In genomic region chr2:111850646-111851045, GRCh38 we compare ENCODE assay signal across 8 cellular contexts. TPM values are rescaled to one million over a fixed set of nuclear protein-coding genes. Genes with fewer than 3 reads are reported as not detected.
DNase-seq lines count a peak whose midpoint lies in the region; ATAC-seq and TF ChIP-seq lines count a peak whose summit lies in the region.
"Not testable (repeated sequence)": the region's sequence is repeated elsewhere in the genome, so short reads cannot be mapped to it uniquely, and the experiment has no call there.

No MANE protein-coding gene starts in this region.

- ATAC-seq in activated CD8-positive, alpha-beta memory T cell treated with anti-CD3 and anti-CD28 coated beads, Interleukin-2, amount 10 ng/mL, durations not matched to agents 7 days and 5 days = not testable (repeated sequence)
- peak; percentile 83 for ATAC-seq in upper lobe of right lung

- not testable (repeated sequence) for H2AFZ ChIP-seq in hepatocyte, parathyroid adenoma

- not testable (repeated sequence) for H3K36me3 ChIP-seq in hepatocyte (replicated peaks; ENCODE audit: insufficient read depth, low read depth); parathyroid adenoma (ENCODE audit: control insufficient read depth, insufficient read depth, low read length)
- peaks cover 11% of the 10 kb centered on the region for H3K36me3 ChIP-seq in upper lobe of right lung

- H3K4me1 Mint-ChIP-seq in activated CD8-positive, alpha-beta memory T cell treated with anti-CD3 and anti-CD28 coated beads, Interleukin-2, amount 10 ng/mL, durations not matched to agents 7 days and 5 days = not testable (repeated sequence)

- H3K36me3 Mint-ChIP-seq in activated CD8-positive, alpha-beta memory T cell treated with anti-CD3 and anti-CD28 coated beads, Interleukin-2, amount 10 ng/mL, durations not matched to agents 7 days and 5 days = peaks cover 17% of the 10 kb centered on the region

- intact Hi-C loops in dorsolateral prefrontal cortex (cut with DNase I); upper lobe of right lung (cut with DNase I): not testable (repeated sequence)

- H3K4me3 Mint-ChIP-seq in activated CD8-positive, alpha-beta memory T cell treated with anti-CD3 and anti-CD28 coated beads, Interleukin-2, amount 10 ng/mL, durations not matched to agents 7 days and 5 days = not testable (repeated sequence)

- WGBS in hepatocyte (ENCODE audit: low lambda C conversion rate, missing lambda C conversion rate) = 13% methylated on average over 4 of the region's 4 CpGs

- H3K4me2 ChIP-seq in hepatocyte; parathyroid adenoma (ENCODE audit: low read length): not testable (repeated sequence)

- not testable (repeated sequence) for H3K79me2 ChIP-seq in hepatocyte, parathyroid adenoma

- not testable (repeated sequence) for H3K27ac Mint-ChIP-seq in activated CD8-positive, alpha-beta memory T cell treated with anti-CD3 and anti-CD28 coated beads, Interleukin-2, amount 10 ng/mL, durations not matched to agents 7 days and 5 days

- H3K4me1 ChIP-seq in hepatocyte (ENCODE audit: insufficient read depth); parathyroid adenoma; upper lobe of right lung: not testable (repeated sequence)

- not testable (repeated sequence) for H3K27me3 ChIP-seq in dorsolateral prefrontal cortex; hepatocyte; parathyroid adenoma (ENCODE audit: control insufficient read depth, insufficient read depth, low read length); upper lobe of right lung

- not testable (repeated sequence) for H3K27me3 Mint-ChIP-seq in activated CD8-positive, alpha-beta memory T cell treated with anti-CD3 and anti-CD28 coated beads, Interleukin-2, amount 10 ng/mL, durations not matched to agents 7 days and 5 days

- not testable (repeated sequence) for H3K27ac ChIP-seq in dorsolateral prefrontal cortex, hepatocyte, parathyroid adenoma, upper lobe of right lung

- DNase-seq in DMS79 (lab: John Stamatoyannopoulos, UW) (peak; percentile 2), M059J (ENCODE audit: low read depth) (peak; percentile 18), RPMI7951 (ENCODE audit: low read depth) (peak; percentile 15), dorsolateral prefrontal cortex (peak in 1 of 10 donors; percentile 25), hepatocyte (ENCODE audit: low spot score) (peak; percentile 55)
- DNase-seq in activated CD8-positive, alpha-beta memory T cell treated with anti-CD3 and anti-CD28 coated beads, Interleukin-2, amount 10 ng/mL, durations not matched to agents 7 days and 5 days = peak; percentile 51
- DNase-seq in upper lobe of right lung = not testable (repeated sequence)

- H4K20me1 ChIP-seq in hepatocyte (ENCODE audit: insufficient read depth, poor library complexity, severe bottlenecking) = not testable (repeated sequence)

- not testable (repeated sequence) for H3K9me3 Mint-ChIP-seq in activated CD8-positive, alpha-beta memory T cell treated with anti-CD3 and anti-CD28 coated beads, Interleukin-2, amount 10 ng/mL, durations not matched to agents 7 days and 5 days (ENCODE audit: low read depth)

- H3K4me3 ChIP-seq in dorsolateral prefrontal cortex; hepatocyte; parathyroid adenoma (ENCODE audit: low read depth, low read length); upper lobe of right lung: not testable (repeated sequence)

- H3K9me2 ChIP-seq in hepatocyte (replicated peaks; ENCODE audit: insufficient read depth) = not testable (repeated sequence)

- not testable (repeated sequence) for H3K9ac ChIP-seq in parathyroid adenoma

- TF ChIP-seq CTCF in dorsolateral prefrontal cortex (IDR thresholded peaks at IDR 0.05 in 54 of 56, conservative IDR thresholded peaks at IDR 0.05 in 2 of 56; ENCODE audit: low read depth in 1 of 56, partially characterized antibody in 56 of 56) (peak in 51 of 56 donors; percentile 11 to 54 (median 40)), hepatocyte (IDR thresholded peaks at IDR 0.05; ENCODE audit: poor library complexity) (peak; percentile 49), parathyroid adenoma (IDR thresholded peaks at IDR 0.05) (peak; percentile 38), upper lobe of right lung (IDR thresholded peaks at IDR 0.05) (peak; percentile 51)

- CTCF ChIA-PET in activated CD8-positive, alpha-beta memory T cell treated with anti-CD3 and anti-CD28 coated beads, Interleukin-2, amount 10 ng/mL, durations not matched to agents 7 days and 5 days (lab: Charles Lee) = not testable (repeated sequence)

- not testable (repeated sequence) for H3K9me3 ChIP-seq in hepatocyte (ENCODE audit: low read depth); parathyroid adenoma (ENCODE audit: control insufficient read depth, low read length); upper lobe of right lung

RNA-seq across cellular contexts. Expression of gene ANAPC1, which starts 33.3 kb away (rescaled TPM):
- 21.0 and 29.3 TPM in 2 replicates for total RNA-seq in M059J (2014; rRNA removed; shearing (Covaris generic))
- 43.4 and 57.0 TPM in 2 replicates for total RNA-seq in RPMI7951 (2014; rRNA removed; shearing (Covaris generic))
- total RNA-seq in activated CD8-positive, alpha-beta memory T cell treated with anti-CD3 and anti-CD28 coated beads, Interleukin-2, amount 10 ng/mL, durations not matched to agents 7 days and 5 days = 10 to 100 TPM; 71.5 to 97.1 TPM
- total RNA-seq in dorsolateral prefrontal cortex (10 to 100 TPM; 31.1 to 65.0 (median 45.8) TPM), hepatocyte (29.9 and 44.3 TPM in 2 replicates), upper lobe of right lung (29.4 TPM)
- polyA plus RNA-seq in hepatocyte = 7.7 and 9.3 TPM in 2 replicates

RNA-seq across cellular contexts. Expression of gene MERTK, which starts 47.8 kb away (rescaled TPM):
- 0.25 TPM in 1 of 2 replicates, not detected in the other for total RNA-seq in M059J (2014; rRNA removed; shearing (Covaris generic))
- 0.10 TPM in 1 of 2 replicates, not detected in the other for total RNA-seq in RPMI7951 (2014; rRNA removed; shearing (Covaris generic))
- under 1 TPM; 0.09 to 0.30 TPM for total RNA-seq in activated CD8-positive, alpha-beta memory T cell treated with anti-CD3 and anti-CD28 coated beads, Interleukin-2, amount 10 ng/mL, durations not matched to agents 7 days and 5 days
- total RNA-seq in dorsolateral prefrontal cortex (10 to 100 TPM in 119 of 120 experiments, 1 to 10 TPM in 1; 9.8 to 72.4 (median 25.3) TPM), hepatocyte (27.0 and 29.6 TPM in 2 replicates), upper lobe of right lung (17.3 TPM)
- 15.0 and 16.4 TPM in 2 replicates for polyA plus RNA-seq in hepatocyte
